8 cellular contexts compared by ENCODE assay signal in genomic region chr11:11620251-11620965, GRCh38. TPM values are rescaled to one million over a fixed set of nuclear protein-coding genes. Genes with fewer than 3 reads are reported as not detected.
A peak's percentile ranks its signal among the peaks of the same experiment; 100 is the strongest.
DNase-seq lines count a peak whose midpoint lies in the region; ATAC-seq and TF ChIP-seq lines count a peak whose summit lies in the region.

No MANE protein-coding gene starts in this region.

- peak overlapping the region; percentile 42 for H2AFZ ChIP-seq in parathyroid adenoma

- H3K4me3 Mint-ChIP-seq in CD4-positive, alpha-beta T cell: peak overlapping the region; percentile 48
- peak overlapping the region; percentile 83 for H3K4me3 Mint-ChIP-seq in WTC11

- no peak overlapping the region for H3K27ac Mint-ChIP-seq in CD4-positive, alpha-beta T cell
- no peak overlapping the region for H3K27ac Mint-ChIP-seq in WTC11

- H3K4me1 ChIP-seq in gastroesophageal sphincter: peaks cover 0 to 82% (median 9%) of the 10 kb centered on the region in 3 donors
- no peaks in the 10 kb centered on the region for H3K4me1 ChIP-seq in parathyroid adenoma

- H3K4me2 ChIP-seq in parathyroid adenoma (ENCODE audit: low read length): peak overlapping the region; percentile 74

- H3K4me3 ChIP-seq in gastroesophageal sphincter: peak overlapping the region; percentile 46 to 73
- H3K4me3 ChIP-seq in parathyroid adenoma (ENCODE audit: low read depth, low read length): peak overlapping the region; percentile 65

- H3K9me3 Mint-ChIP-seq in CD4-positive, alpha-beta T cell: no peaks in the 10 kb centered on the region
- H3K9me3 Mint-ChIP-seq in WTC11: no peaks in the 10 kb centered on the region

- no peak overlapping the region for H3K27ac ChIP-seq in CD4-positive, alpha-beta T cell (ENCODE audit: low read depth, low read length)
- peak overlapping the region in 3 of 4 donors; percentile 82 to 87 (median 86) for H3K27ac ChIP-seq in gastroesophageal sphincter
- H3K27ac ChIP-seq in parathyroid adenoma: peak overlapping the region; percentile 21

- no peak for ATAC-seq in CD4-positive, alpha-beta T cell (ENCODE audit: poor library complexity)
- ATAC-seq in HG03354 (IDR thresholded peaks at IDR 0.05; ENCODE audit: poor library complexity, severe bottlenecking, unreplicated experiment) (peak; percentile 5), WTC11 (peak; percentile 49), gastroesophageal sphincter (peak; percentile 37), GM18858 (IDR thresholded peaks at IDR 0.05; ENCODE audit: unreplicated experiment) (no peak)

- TF ChIP-seq CTCF in CD4-positive, alpha-beta T cell (IDR thresholded peaks at IDR 0.05): no peak
- TF ChIP-seq CTCF in WTC11 (IDR thresholded peaks at IDR 0.05): no peak
- TF ChIP-seq CTCF in gastroesophageal sphincter (IDR thresholded peaks at IDR 0.05): no peak
- no peak for TF ChIP-seq CTCF in parathyroid adenoma (IDR thresholded peaks at IDR 0.05)

- CTCF ChIA-PET in CD4-positive, alpha-beta T cell (lab: Charles Lee): no interaction called here
- CTCF ChIA-PET in WTC11 (lab: Charles Lee): interaction anchor here (0.9 to 3.2 kb wide), 9 partner anchors 9 to 592 kb away, joined by 3 to 25 read pairs (median 4); no protein-coding TSS in a partner anchor

- TF ChIP-seq EP300 in gastroesophageal sphincter (IDR thresholded peaks at IDR 0.05): no peak

- DNase-seq in CD4-positive, alpha-beta T cell: no peak
- DNase-seq in WTC11 (ENCODE audit: low spot score): peak; percentile 57
- DNase-seq in stimulated activated naive CD4-positive, alpha-beta T cell treated with Interleukin-2 at 50 U/mL for 16 hours (lab: John Stamatoyannopoulos, UW): no peak
- no peak for DNase-seq in epidermal melanocyte (ENCODE audit: insufficient read length, low spot score)

- peaks cover 33% of the 10 kb centered on the region for H3K27me3 ChIP-seq in CD4-positive, alpha-beta T cell (ENCODE audit: control insufficient read depth, insufficient read depth, low read length)
- H3K27me3 ChIP-seq in gastroesophageal sphincter (no peaks in the 10 kb centered on the region), parathyroid adenoma (ENCODE audit: control insufficient read depth, insufficient read depth, low read length) (no peaks in the 10 kb centered on the region)

- intact Hi-C loops in CD4-positive, alpha-beta T cell (cut with DNase I, micrococcal nuclease): no loop called here

- no peaks in the 10 kb centered on the region for H3K9me3 ChIP-seq in CD4-positive, alpha-beta T cell (ENCODE audit: control insufficient read depth, low read length)
- no peaks in the 10 kb centered on the region for H3K9me3 ChIP-seq in gastroesophageal sphincter
- no peaks in the 10 kb centered on the region for H3K9me3 ChIP-seq in parathyroid adenoma (ENCODE audit: control insufficient read depth, low read length)

- no peaks in the 10 kb centered on the region for H3K79me2 ChIP-seq in parathyroid adenoma

- H3K27me3 Mint-ChIP-seq in CD4-positive, alpha-beta T cell: peaks cover 73% of the 10 kb centered on the region
- H3K27me3 Mint-ChIP-seq in WTC11 (ENCODE audit: low read depth): peaks cover 65% of the 10 kb centered on the region

- H3K36me3 ChIP-seq in gastroesophageal sphincter: no peaks in the 10 kb centered on the region
- no peaks in the 10 kb centered on the region for H3K36me3 ChIP-seq in parathyroid adenoma (ENCODE audit: control insufficient read depth, insufficient read depth, low read length)

- H3K36me3 Mint-ChIP-seq in CD4-positive, alpha-beta T cell (ENCODE audit: low read depth): no peaks in the 10 kb centered on the region
- no peaks in the 10 kb centered on the region for H3K36me3 Mint-ChIP-seq in WTC11

- peaks cover 5% of the 10 kb centered on the region for H3K4me1 Mint-ChIP-seq in CD4-positive, alpha-beta T cell (ENCODE audit: low read depth)
- peaks cover 28% of the 10 kb centered on the region for H3K4me1 Mint-ChIP-seq in WTC11

- no peak for TF ChIP-seq POLR2A in gastroesophageal sphincter (IDR thresholded peaks at IDR 0.05)

- WGBS in gastroesophageal sphincter (ENCODE audit: low coverage in 1 of 2), 2 donors: 0 to 10% methylated on average over 2 to 9 of the region's 50 CpGs

- H3K9ac ChIP-seq in parathyroid adenoma: no peak overlapping the region

- POLR2A ChIA-PET in CD4-positive, alpha-beta T cell (lab: Charles Lee): no interaction called here
- POLR2A ChIA-PET in WTC11 (lab: Charles Lee): interaction anchor here (0.7 to 1.0 kb wide), 3 partner anchors 15 to 230 kb away, joined by 3 read pairs; no protein-coding TSS in a partner anchor

TF ChIP-seq in WTC11, 78 proteins besides CTCF, POLR2A, EP300 and RAD21:
- TF ChIP-seq MYBL2 (CRISPR knock-in tag; IDR thresholded peaks at IDR 0.05) (0 out of 2 replicates have a peak, but pooled peaks have one; percentile 17), ATF2 (CRISPR knock-in tag; IDR thresholded peaks at IDR 0.05; ENCODE audit: borderline replicate concordance, low read depth) (no peak), TP53 (CRISPR knock-in tag; IDR thresholded peaks at IDR 0.05) (0 out of 2 replicates have a peak, but pooled peaks have one; percentile 18), FOXK1 (CRISPR knock-in tag; IDR thresholded peaks at IDR 0.05) (0 out of 2 replicates have a peak, but pooled peaks have one; percentile 26)
TF ChIP-seq in WTC11: peak in this region for 3.

RNA-seq across cellular contexts. Expression of gene GALNT18, which starts 1.4 kb away (rescaled TPM):
- under 1 TPM in 1 of 2 experiments, not detected in 1; 0.08 TPM for total RNA-seq in CD4-positive, alpha-beta T cell
- total RNA-seq in WTC11 (2021) (4.4 to 5.0 TPM (median 5.0 TPM) in 3 replicates), gastroesophageal sphincter (10 to 100 TPM; 16.0 to 65.6 (median 35.2) TPM)

Comparison
In these comparisons a context has a peak if more than half of its experiments do, and no peak if none do; other contexts are left out.
1. ATAC-seq: peak in HG03354 (single experiment), WTC11 (single experiment) and gastroesophageal sphincter (single experiment); none in CD4-positive, alpha-beta T cell (single experiment) and GM18858 (single experiment).